Comparison of ENCODE assay signal across 18 cellular contexts in the genomic region with DNA sequence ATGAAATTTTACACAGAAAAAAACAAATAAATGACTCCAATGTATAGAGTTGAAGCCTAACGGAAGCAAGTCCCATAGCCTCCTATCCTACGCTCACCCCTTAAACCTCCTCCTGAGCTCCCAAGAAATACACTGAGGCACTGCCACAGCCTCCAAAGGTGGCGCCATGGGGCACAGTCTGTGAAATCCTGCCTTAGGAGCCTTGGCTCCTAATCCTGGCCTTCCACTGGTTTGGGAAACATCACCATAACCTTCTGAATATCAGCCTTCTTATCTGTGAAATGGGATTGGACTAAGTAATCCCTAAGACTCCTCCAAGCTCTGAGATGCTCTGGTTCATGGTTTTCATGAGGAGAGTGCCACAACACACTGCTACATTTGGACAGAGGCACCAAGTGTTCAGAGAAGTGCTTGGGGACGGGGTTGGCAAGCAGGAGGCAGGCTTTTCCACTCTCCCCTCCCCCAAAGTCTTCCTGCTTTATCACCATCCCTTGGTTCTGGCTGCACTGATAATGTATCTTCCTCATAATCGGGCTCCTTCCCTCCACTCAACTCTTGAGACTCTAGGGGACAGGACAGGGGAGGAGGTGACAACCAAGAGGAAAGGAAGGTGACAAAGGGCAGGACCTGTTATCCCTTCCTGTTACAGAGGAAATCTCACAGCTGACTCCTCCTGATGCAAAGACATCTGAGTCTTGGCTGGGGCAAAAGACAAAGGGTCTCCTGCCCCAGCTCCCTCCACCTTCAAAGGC. TPM values are rescaled to one million over a fixed set of nuclear protein-coding genes. Genes with fewer than 3 reads are reported as not detected.
DNase-seq lines count a peak whose midpoint lies in the region; TF ChIP-seq lines count a peak whose summit lies in the region.
"Had no signal": no experiment of that assay in that cellular context is flagged by ENCODE, and none has a peak within 500 bp of the region (broad histone marks: within the 10 kb centered on the region; RNA-seq: fewer than 3 reads in every experiment).

No MANE protein-coding gene starts in this region.

- H3K27me3 ChIP-seq in A673 (replicated peaks; ENCODE audit: insufficient read depth, low read depth, low read length, poor library complexity) (peaks cover 6% of the 10 kb centered on the region), WERI-Rb-1 (ENCODE audit: insufficient read depth, low read depth, severe bottlenecking) (peaks cover 99% of the 10 kb centered on the region)
- H3K27me3 ChIP-seq: body of pancreas had no signal

- no peaks in the 10 kb centered on the region for H3K27me3 Mint-ChIP-seq in glutamatergic neuron (ENCODE audit: unreplicated experiment)

- H3K4me1 Mint-ChIP-seq in glutamatergic neuron (ENCODE audit: low read depth, unreplicated experiment) = no peaks in the 10 kb centered on the region

- TF ChIP-seq CTCF in A673 (conservative IDR thresholded peaks at IDR 0.05; ENCODE audit: low read depth, low read length) (0 out of 2 replicates have a peak, but pooled peaks have one; percentile 9), GM10266 (IDR thresholded peaks at IDR 0.05; ENCODE audit: control insufficient read depth, insufficient read depth, low read depth, missing control alignments) (peak; percentile 40), WERI-Rb-1 (IDR thresholded peaks at IDR 0.05; ENCODE audit: low read depth, low read length) (0 out of 2 replicates have a peak, but pooled peaks have one; percentile 8), glutamatergic neuron (IDR thresholded peaks at IDR 0.05; ENCODE audit: partially characterized antibody, unreplicated experiment) (no peak)

- no peaks in the 10 kb centered on the region for H3K36me3 Mint-ChIP-seq in glutamatergic neuron (ENCODE audit: unreplicated experiment)

- no peaks in the 10 kb centered on the region for H3K9me3 ChIP-seq in A673 (ENCODE audit: low read depth, low read length, poor library complexity, severe bottlenecking)
- H3K9me3 ChIP-seq in WERI-Rb-1 (ENCODE audit: severe bottlenecking) = no peaks in the 10 kb centered on the region
- H3K9me3 ChIP-seq: body of pancreas had no signal

- H3K27ac Mint-ChIP-seq in glutamatergic neuron (ENCODE audit: unreplicated experiment) = no peak overlapping the region

- H3K36me3 ChIP-seq in A673 (ENCODE audit: insufficient read depth, low read length, poor library complexity, severe bottlenecking) = no peaks in the 10 kb centered on the region
- H3K36me3 ChIP-seq in WERI-Rb-1 = no peaks in the 10 kb centered on the region

- no peaks in the 10 kb centered on the region for H3K4me1 ChIP-seq in A673 (ENCODE audit: insufficient read depth, low read length, poor library complexity, severe bottlenecking)
- H3K4me1 ChIP-seq: body of pancreas had no signal

- H3K4me3 ChIP-seq in A673 (ENCODE audit: low read depth, low read length, poor library complexity, severe bottlenecking) = no peak overlapping the region
- no peak overlapping the region for H3K4me3 ChIP-seq in WERI-Rb-1 (ENCODE audit: low read depth, low read length)
- H3K4me3 ChIP-seq: body of pancreas had no signal

- POLR2A ChIA-PET in A673 (lab: Charles Lee; ENCODE audit: low non-redundant PET) = no interaction called here

- DNase-seq in A673 (ENCODE audit: low spot score) (no peak), GM10266 (ENCODE audit: extremely low spot score) (no peak), WERI-Rb-1 (no peak), iPS-NIHi7 (ENCODE audit: extremely low spot score) (peak; percentile 26), SK-N-DZ (ENCODE audit: low spot score) (no peak), posterior cingulate gyrus (no peak), glutamatergic neuron (no peak)
- no peak for DNase-seq in activated effector memory CD4-positive, alpha-beta T cell treated with anti-CD3 and anti-CD28 coated beads, Interleukin-2, amount 50 U/mL, for 16 hours
- DNase-seq: activated CD8-positive, alpha-beta memory T cell treated with anti-CD3 and anti-CD28 coated beads, Interleukin-2, amount 50 U/mL, for 4 hours; body of pancreas; effector CD8-positive, alpha-beta T cell; islet precursor cell; NCI-H446; T1000 had no signal

- H3K27ac ChIP-seq in A673 (ENCODE audit: low read depth, low read length, poor library complexity, severe bottlenecking) = no peak overlapping the region
- H3K27ac ChIP-seq in WERI-Rb-1 = no peak overlapping the region
- H3K27ac ChIP-seq: body of pancreas had no signal

- intact Hi-C loops in A673 (cut with micrococcal nuclease; ENCODE audit: unreplicated experiment) = no loop called here
- intact Hi-C loops in posterior cingulate gyrus (cut with DNase I) = no loop called here

- CTCF ChIA-PET in A673 (lab: Charles Lee) = no interaction called here

- H3K9me3 Mint-ChIP-seq in glutamatergic neuron (ENCODE audit: unreplicated experiment) = peaks cover 2% of the 10 kb centered on the region

- no TSS peak for BruUV-seq in A673 (replicated peaks; lab: Mats Ljungman, UMichigan)

- no peak overlapping the region for H3K4me3 Mint-ChIP-seq in glutamatergic neuron (ENCODE audit: unreplicated experiment)

RNA-seq across cellular contexts. Expression of gene SLAMF7, which starts 2.7 kb away (rescaled TPM):
- total RNA-seq in A673 (2021) = not detected in 2 replicates
- polyA plus RNA-seq in SK-N-DZ (2014; cell fraction: cytosol; rRNA removed) = not detected in 2 replicates
- not detected in 2 replicates for polyA plus RNA-seq in SK-N-DZ (2014; cell fraction: nucleus; rRNA removed)
- total RNA-seq in glutamatergic neuron (ENCODE audit: unreplicated experiment) = not detected
- total RNA-seq: frontal cortex, HepG2, renal cortical epithelial cell, RPMI7951 had no signal
- polyA plus RNA-seq: HepG2 had no signal

RNA-seq across cellular contexts. Expression of gene CD48, which starts 30.2 kb away (rescaled TPM):
- not detected in 2 replicates for total RNA-seq in A673 (2021)
- not detected in 2 replicates for polyA plus RNA-seq in SK-N-DZ (2014; cell fraction: cytosol; rRNA removed)
- not detected in 2 replicates for polyA plus RNA-seq in SK-N-DZ (2014; cell fraction: nucleus; rRNA removed)
- not detected for total RNA-seq in glutamatergic neuron (ENCODE audit: unreplicated experiment)
- total RNA-seq: HepG2, renal cortical epithelial cell, RPMI7951 had no signal
- polyA plus RNA-seq: HepG2 had no signal

RNA-seq across cellular contexts. Expression of gene LY9, which starts 54.2 kb away (rescaled TPM):
- total RNA-seq in A673 (2021) (not detected in 2 replicates), glutamatergic neuron (ENCODE audit: unreplicated experiment) (not detected)
- not detected in 2 replicates for polyA plus RNA-seq in SK-N-DZ (2014; cell fraction: cytosol; rRNA removed)
- polyA plus RNA-seq in SK-N-DZ (2014; cell fraction: nucleus; rRNA removed) = not detected in 2 replicates
- total RNA-seq: frontal cortex, HepG2, renal cortical epithelial cell, RPMI7951 had no signal
- polyA plus RNA-seq: HepG2 had no signal
